Comparison of ENCODE assay signal across 21 cellular contexts in the genomic region with DNA sequence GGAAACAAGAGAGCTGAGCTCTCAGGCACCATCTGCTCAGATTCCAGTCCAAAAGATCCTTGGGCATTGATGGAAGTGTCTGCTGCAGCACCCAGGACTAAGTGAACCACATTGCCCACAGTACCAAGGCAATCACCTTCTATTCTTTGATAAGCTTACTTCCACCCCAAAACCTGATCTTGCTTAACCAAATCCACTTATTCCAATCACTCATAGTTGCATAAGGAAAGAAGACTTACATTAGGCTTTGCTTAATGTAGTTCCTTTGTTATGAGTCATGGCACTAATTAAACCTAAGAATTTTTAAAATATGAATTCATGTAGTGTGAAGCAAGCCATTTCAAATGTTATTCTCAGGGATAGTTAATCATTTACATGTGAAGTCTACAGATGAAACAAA.
A peak's percentile ranks its signal among the peaks of the same experiment; 100 is the strongest.
DNase-seq lines count a peak whose midpoint lies in the region; ATAC-seq, FAIRE-seq and TF ChIP-seq lines count a peak whose summit lies in the region.
"Had no signal": no experiment of that assay in that cellular context is flagged by ENCODE, and none has a peak within 500 bp of the region (broad histone marks: within the 10 kb centered on the region; RNA-seq: fewer than 3 reads in every experiment).

No MANE protein-coding gene starts in this region.

- CTCF ChIA-PET in A549 (lab: Yijun Ruan, JAX), result interaction anchor here (1.2 kb wide), 1 partner anchor 168 kb away, joined by 3 read pairs; no protein-coding TSS in a partner anchor

- DNase-seq in A549 (ENCODE audit: low read depth in 1 of 2, low spot score in 1 of 2) (no peak), GM19239 (ENCODE audit: insufficient read length, low spot score) (no peak), bronchial epithelial cell (ENCODE audit: low read depth) (peak; percentile 90), kidney tubule cell (ENCODE audit: low spot score) (peak; percentile 75), testis (no peak), C1 segment of cervical spinal cord (lab: John Stamatoyannopoulos, UW) (no peak), NOMO-1 (lab: John Stamatoyannopoulos, UW; ENCODE audit: unreplicated experiment in 2 of 2) (no peak)
- DNase-seq: ACHN; activated CD4-positive, alpha-beta T cell treated with anti-CD3 and anti-CD28 coated beads, Interleukin-2, amount 50 U/mL, for 4 hours; activated naive CD8-positive, alpha-beta T cell treated with anti-CD3 and anti-CD28 coated beads for 36 hours; activated T-cell treated with anti-CD3 and anti-CD28 coated beads, Interleukin-2, amount 50 U/mL, for 4 hours; Caco-2; right lobe of liver; stimulated activated CD4-positive, alpha-beta T cell treated with anti-CD3 and anti-CD28 coated beads, Interleukin-4, amount 100 ng/mL, for 1 hour; stimulated activated CD8-positive, alpha-beta memory T cell treated with anti-CD3 and anti-CD28 coated beads, Interleukin-4, amount 100 ng/mL, for 48 hours had no signal

- intact Hi-C loops in testis (cut with DNase I; ENCODE audit: low total_unique reads), result no loop called here

- H3K4me3 ChIP-seq in A549 (no peak overlapping the region), bronchial epithelial cell (ENCODE audit: low read depth, low read length) (no peak overlapping the region), testis (no peak overlapping the region)
- H3K4me3 ChIP-seq: right lobe of liver, SK-N-MC had no signal

- no peak for TF ChIP-seq RAD21 in A549 (conservative IDR thresholded peaks at IDR 0.05 in 1 of 2, IDR thresholded peaks at IDR 0.05 in 1 of 2)

- peaks cover 8% of the 10 kb centered on the region for H3K4me1 ChIP-seq in A549
- H3K4me1 ChIP-seq in testis, result no peaks in the 10 kb centered on the region
- H3K4me1 ChIP-seq: right lobe of liver had no signal

- FAIRE-seq in A549 (lab: Jason Lieb, UNC), result no peak
- FAIRE-seq in GM19239 (lab: Jason Lieb, UNC), result peak; percentile 18
- no peak for FAIRE-seq in bronchial epithelial cell (lab: Jason Lieb, UNC)
- FAIRE-seq: GM18507, HTR-8/SVneo, islet of Langerhans had no signal

- H3K9me3 ChIP-seq in A549, result no peaks in the 10 kb centered on the region
- no peaks in the 10 kb centered on the region for H3K9me3 ChIP-seq in testis
- H3K9me3 ChIP-seq: Caco-2, neutrophil, right lobe of liver had no signal

- H3K36me3 ChIP-seq in bronchial epithelial cell (ENCODE audit: control insufficient read depth, insufficient read depth, low read length) (no peaks in the 10 kb centered on the region), testis (ENCODE audit: low read depth, missing control alignments) (no peaks in the 10 kb centered on the region)
- H3K36me3 ChIP-seq: neutrophil, right lobe of liver had no signal

- TF ChIP-seq EP300 in A549 (IDR thresholded peaks at IDR 0.05), result no peak

- H3K4me2 ChIP-seq in A549, result peak overlapping the region; percentile 2; the same call in 1 of the 3 replicates

- POLR2A ChIA-PET in A549 (lab: Yijun Ruan, JAX), result no interaction called here

- TF ChIP-seq CTCF in A549 (IDR thresholded peaks at IDR 0.05) (no peak), bronchial epithelial cell (IDR thresholded peaks at IDR 0.05; ENCODE audit: insufficient read depth, low read length, severe bottlenecking) (no peak), testis (IDR thresholded peaks at IDR 0.05) (no peak)

- TF ChIP-seq POLR2A in A549 (IDR thresholded peaks at IDR 0.05; ENCODE audit: low read length) (no peak), testis (IDR thresholded peaks at IDR 0.05) (no peak)

- H3K27me3 ChIP-seq in bronchial epithelial cell (ENCODE audit: control insufficient read depth, insufficient read depth, low read length) (no peaks in the 10 kb centered on the region), testis (no peaks in the 10 kb centered on the region)
- H3K27me3 ChIP-seq: neutrophil, right lobe of liver had no signal

- peak overlapping the region in 1 of 2 experiments; percentile 9; a peak in 1 of 6 replicates for H3K27ac ChIP-seq in A549
- no peak overlapping the region for H3K27ac ChIP-seq in testis
- H3K27ac ChIP-seq: neutrophil, right lobe of liver, SK-N-MC had no signal

- ATAC-seq in A549, result no peak
- no peak for ATAC-seq in HG03280 (IDR thresholded peaks at IDR 0.05; ENCODE audit: unreplicated experiment)
- ATAC-seq: activated T-cell treated with anti-CD3 and anti-CD28 coated beads, Interleukin-2, amount 50 U/mL, for 4 hours; right lobe of liver had no signal

TF ChIP-seq in A549, 52 proteins besides CTCF, POLR2A, EP300 and RAD21:
- TF ChIP-seq FOSL2 (IDR thresholded peaks at IDR 0.05) (no peak), FOSL2 (CRISPR knock-in tag; IDR thresholded peaks at IDR 0.05) (0 out of 2 replicates have a peak, but pooled peaks have one; percentile 13), TFCP2L1 (CRISPR knock-in tag; IDR thresholded peaks at IDR 0.05) (no peak), NFE2L2 (conservative IDR thresholded peaks at IDR 0.05; ENCODE audit: low read length) (no peak)

Comparison
In these comparisons a context has a peak if more than half of its experiments do, and no peak if none do; other contexts are left out.
1. DNase-seq: peak in bronchial epithelial cell (single experiment) and kidney tubule cell (single experiment); none in A549 (0 of 2), GM19239 (single experiment), testis (single experiment), C1 segment of cervical spinal cord (0 of 14) and NOMO-1 (0 of 2).